Comparison of ENCODE assay signal across 25 cellular contexts in the genomic region with DNA sequence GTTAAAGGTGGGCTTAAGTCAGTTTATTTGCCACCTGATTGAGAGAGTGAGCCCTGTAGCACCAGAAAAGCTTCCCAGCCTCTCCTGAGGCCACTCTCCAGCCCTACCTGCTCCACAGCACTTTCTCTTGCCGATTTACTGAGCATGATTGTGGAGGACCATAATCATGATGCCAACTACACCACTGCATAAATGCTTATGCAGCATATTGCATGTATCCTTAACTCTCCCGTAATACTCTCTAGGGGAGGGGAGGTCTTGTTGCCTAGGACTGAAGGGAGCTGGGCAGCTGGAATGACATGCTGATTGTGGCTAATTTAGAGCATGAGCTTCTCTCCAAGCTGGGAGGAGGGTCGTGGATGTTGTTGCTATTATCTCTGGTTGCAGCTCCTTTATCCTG. TPM values are rescaled to one million over a fixed set of nuclear protein-coding genes. Genes with fewer than 3 reads are reported as not detected.
DNase-seq lines count a peak whose midpoint lies in the region; ATAC-seq, FAIRE-seq and TF ChIP-seq lines count a peak whose summit lies in the region.
"Had no signal": no experiment of that assay in that cellular context is flagged by ENCODE, and none has a peak within 500 bp of the region (broad histone marks: within the 10 kb centered on the region; RNA-seq: fewer than 3 reads in every experiment).

No MANE protein-coding gene starts in this region.

- H2AK9ac ChIP-seq in IMR-90 (replicated peaks; ENCODE audit: low read depth, low read length, poor library complexity), result no peak overlapping the region

- WGBS in A549 (ENCODE audit: missing lambda C conversion rate), result 60% methylated on average over 3 of the region's 3 CpGs
- no CpG with 5 or more reads among the region's 3 CpGs for WGBS in IMR-90 (ENCODE audit: extremely low coverage in 2 of 2, insufficient read length in 1 of 2), 2 experiments
- 8% methylated on average over 3 of the region's 3 CpGs for WGBS in K562 (ENCODE audit: insufficient coverage, low coverage, missing lambda C conversion rate)

- no peak overlapping the region for H3K18ac ChIP-seq in IMR-90 (ENCODE audit: low read depth, low read length)

- TF ChIP-seq POLR2A in A549 (IDR thresholded peaks at IDR 0.05; ENCODE audit: low read length) (no peak), IMR-90 (IDR thresholded peaks at IDR 0.05; ENCODE audit: low read depth, low read length) (no peak), K562 (conservative IDR thresholded peaks at IDR 0.05) (no peak)

- H3K79me1 ChIP-seq in IMR-90 (ENCODE audit: low read depth in 1 of 2, low read length in 2 of 2), result no peaks in the 10 kb centered on the region

- DNase-seq in A549 (ENCODE audit: low read depth in 1 of 2, low spot score in 1 of 2) (no peak), IMR-90 (no peak), K562 (ENCODE audit: extremely low read depth in 1 of 4, low spot score in 3 of 4) (no peak), DMS53 (lab: John Stamatoyannopoulos, UW) (no peak)
- DNase-seq in stimulated activated effector memory CD8-positive, alpha-beta T cell treated with anti-CD3 and anti-CD28 coated beads, Interleukin-12 subunit alpha, Interleukin-12 subunit beta, amount 100 ng/mL, for 72 hours (ENCODE audit: low spot score in 2 of 2), result no peak
- DNase-seq: 8988T; AML-193; Caco-2; Calu3; CD4-positive, alpha-beta T cell; CD8-positive, alpha-beta T cell; DMS79; DND-41; EL; GDM1 had no signal

- ATAC-seq in A549 (no peak), IMR-90 (ENCODE audit: low read depth) (no peak), K562 (no peak), HG02870 (IDR thresholded peaks at IDR 0.05; ENCODE audit: unreplicated experiment) (no peak), HG03439 (IDR thresholded peaks at IDR 0.05; ENCODE audit: unreplicated experiment) (no peak)
- ATAC-seq in stimulated activated effector memory CD8-positive, alpha-beta T cell treated with anti-CD3 and anti-CD28 coated beads, Interleukin-12 subunit alpha, Interleukin-12 subunit beta, amount 100 ng/mL, for 72 hours, result no peak
- ATAC-seq: CD8-positive, alpha-beta T cell; GM12878 had no signal

- H3K79me2 ChIP-seq in K562 (ENCODE audit: control insufficient read depth, insufficient read depth, low read length), result no peaks in the 10 kb centered on the region

- H3K4me3 ChIP-seq in A549, result no peak overlapping the region
- H3K4me3 ChIP-seq in IMR-90 (ENCODE audit: insufficient read depth, low read depth, low read length), result no peak overlapping the region
- H3K4me3 ChIP-seq in K562, result no peak overlapping the region
- H3K4me3 ChIP-seq: BLaER1 treated with 17β-estradiol and CSF1 and Interleukin-3, amounts not matched to agents 10 nM and 100 nM; GM12878 had no signal

- no peak overlapping the region for H2BK120ac ChIP-seq in IMR-90 (ENCODE audit: low read depth, low read length)

- H4K20me1 ChIP-seq in IMR-90 (ENCODE audit: insufficient read depth, low read length) (no peaks in the 10 kb centered on the region), K562 (replicated peaks; ENCODE audit: control insufficient read depth, insufficient read depth, low read length) (no peaks in the 10 kb centered on the region)
- H4K20me1 ChIP-seq: BLaER1 treated with 17β-estradiol and CSF1 and Interleukin-3, amounts not matched to agents 10 nM and 100 nM had no signal

- no peak for TF ChIP-seq EP300 in A549 (IDR thresholded peaks at IDR 0.05)
- no peak for TF ChIP-seq EP300 in K562 (IDR thresholded peaks at IDR 0.05; ENCODE audit: low read length)

- no peak overlapping the region for H4K91ac ChIP-seq in IMR-90 (ENCODE audit: insufficient read depth, low read depth, low read length)

- BruUV-seq in IMR-90 (replicated peaks; lab: Mats Ljungman, UMichigan), result no TSS peak
- BruUV-seq in K562 (replicated peaks; lab: Mats Ljungman, UMichigan), result no TSS peak

- H3K4me1 Mint-ChIP-seq in stimulated activated effector memory CD8-positive, alpha-beta T cell treated with anti-CD3 and anti-CD28 coated beads, Interleukin-12 subunit alpha, Interleukin-12 subunit beta, amount 100 ng/mL, for 72 hours, result no peaks in the 10 kb centered on the region
- H3K4me1 Mint-ChIP-seq: B cell had no signal

- H3K36me3 ChIP-seq in IMR-90 (ENCODE audit: control insufficient read depth, insufficient read depth, low read length), result no peaks in the 10 kb centered on the region
- no peaks in the 10 kb centered on the region for H3K36me3 ChIP-seq in K562 (ENCODE audit: control insufficient read depth, insufficient read depth, low read length)

- no peaks in the 10 kb centered on the region for H3K9me3 Mint-ChIP-seq in stimulated activated effector memory CD8-positive, alpha-beta T cell treated with anti-CD3 and anti-CD28 coated beads, Interleukin-12 subunit alpha, Interleukin-12 subunit beta, amount 100 ng/mL, for 72 hours
- H3K9me3 Mint-ChIP-seq: CD4-positive, alpha-beta T cell; CD8-positive, alpha-beta T cell had no signal

- H3K23ac ChIP-seq in IMR-90 (ENCODE audit: low read depth, low read length), result no peak overlapping the region

- no peak overlapping the region for H2BK20ac ChIP-seq in IMR-90 (ENCODE audit: low read depth, low read length)

- no peaks in the 10 kb centered on the region for H3K9me1 ChIP-seq in IMR-90 (ENCODE audit: insufficient read depth, low read length)
- H3K9me1 ChIP-seq in K562 (ENCODE audit: control insufficient read depth, insufficient read depth, low read length), result no peaks in the 10 kb centered on the region

- H3K56ac ChIP-seq in IMR-90 (ENCODE audit: extremely low read depth, insufficient read depth, low read length), result no peak overlapping the region

- TF ChIP-seq RAD21 in A549 (conservative IDR thresholded peaks at IDR 0.05 in 1 of 2, IDR thresholded peaks at IDR 0.05 in 1 of 2) (no peak), IMR-90 (IDR thresholded peaks at IDR 0.05; ENCODE audit: low read length) (no peak), K562 (CRISPR knock-in tag; conservative IDR thresholded peaks at IDR 0.05 in 1 of 2, IDR thresholded peaks at IDR 0.05 in 1 of 2) (no peak)

- no peak overlapping the region for H2BK15ac ChIP-seq in IMR-90 (ENCODE audit: low read depth, low read length)

- H3K27ac ChIP-seq in A549, result no peak overlapping the region
- H3K27ac ChIP-seq in IMR-90 (ENCODE audit: insufficient read depth, low read length), result no peak overlapping the region
- no peak overlapping the region for H3K27ac ChIP-seq in K562 (ENCODE audit: extremely low read depth, low read depth, low read length)
- H3K27ac ChIP-seq: BLaER1 treated with 17β-estradiol and CSF1 and Interleukin-3, amounts not matched to agents 10 nM and 100 nM; C4-2B had no signal

- POLR2A ChIA-PET in A549 (lab: Yijun Ruan, JAX) (no interaction called here), IMR-90 (lab: Charles Lee; ENCODE audit: unreplicated experiment) (no interaction called here), K562 (lab: Yijun Ruan, JAX) (no interaction called here)

- FAIRE-seq in A549 (lab: Jason Lieb, UNC) (no peak), K562 (lab: Jason Lieb, UNC) (peak; percentile 61)
- FAIRE-seq: A204.1, D721Med, GM12878, GM12892, GM18507 had no signal

- H3K27ac Mint-ChIP-seq in stimulated activated effector memory CD8-positive, alpha-beta T cell treated with anti-CD3 and anti-CD28 coated beads, Interleukin-12 subunit alpha, Interleukin-12 subunit beta, amount 100 ng/mL, for 72 hours, result peak overlapping the region; percentile 26
- H3K27ac Mint-ChIP-seq: B cell; CD4-positive, alpha-beta T cell; CD8-positive, alpha-beta T cell had no signal

- TF ChIP-seq CTCF in A549 (IDR thresholded peaks at IDR 0.05), result no peak
- no peak for TF ChIP-seq CTCF in IMR-90 (conservative IDR thresholded peaks at IDR 0.05; ENCODE audit: low read depth, low read length)
- TF ChIP-seq CTCF in K562 (IDR thresholded peaks at IDR 0.05 in 2 of 3, conservative IDR thresholded peaks at IDR 0.05 in 1 of 3; ENCODE audit: insufficient read depth in 2 of 3, low read depth in 1 of 3, low read length in 3 of 3), result no peak

- intact Hi-C loops in IMR-90 (cut with micrococcal nuclease) (no loop called here), K562 (cut with micrococcal nuclease) (no loop called here)

- H2BK5ac ChIP-seq in IMR-90 (ENCODE audit: low read depth, low read length, poor library complexity, severe bottlenecking), result no peak overlapping the region

- H4K8ac ChIP-seq in IMR-90 (ENCODE audit: low read depth in 2 of 2, low read length in 2 of 2), result no peak overlapping the region

- H3K4me2 ChIP-seq in A549, result no peak overlapping the region
- H3K4me2 ChIP-seq in IMR-90 (ENCODE audit: low read depth, low read length), result no peak overlapping the region
- no peak overlapping the region for H3K4me2 ChIP-seq in K562 (ENCODE audit: insufficient read depth, low read length)
- H3K4me2 ChIP-seq: BLaER1 treated with 17β-estradiol and CSF1 and Interleukin-3, amounts not matched to agents 10 nM and 100 nM had no signal

- no peak overlapping the region for H3K14ac ChIP-seq in IMR-90 (replicated peaks; ENCODE audit: low read depth, low read length)

- H4K5ac ChIP-seq in IMR-90 (ENCODE audit: low read depth, low read length), result no peak overlapping the region

- H3K9ac ChIP-seq in IMR-90 (ENCODE audit: low read depth, low read length), result no peak overlapping the region
- H3K9ac ChIP-seq in K562 (ENCODE audit: insufficient read depth in 1 of 2, low read depth in 2 of 2, low read length in 2 of 2), result no peak overlapping the region
- H3K9ac ChIP-seq: BLaER1 treated with 17β-estradiol and CSF1 and Interleukin-3, amounts not matched to agents 10 nM and 100 nM had no signal

- H2AFZ ChIP-seq in IMR-90 (replicated peaks; ENCODE audit: low read length, poor library complexity), result no peak overlapping the region
- no peak overlapping the region for H2AFZ ChIP-seq in K562 (ENCODE audit: low read depth, low read length)

- dilution Hi-C loops in IMR-90 (cut with HindIII; ENCODE audit: low sequenced_read_pairs, unreplicated experiment), result no loop called here

- CTCF ChIA-PET in A549 (lab: Yijun Ruan, JAX) (interaction anchor here (1.4 kb wide), 1 partner anchor 16 kb away, joined by 5 read pairs; no protein-coding TSS in a partner anchor), IMR-90 (lab: Yijun Ruan, JAX) (no interaction called here), K562 (lab: Yijun Ruan, JAX; ENCODE audit: low intra/inter-chr PET ratio) (no interaction called here)

- H3K4me3 Mint-ChIP-seq in stimulated activated effector memory CD8-positive, alpha-beta T cell treated with anti-CD3 and anti-CD28 coated beads, Interleukin-12 subunit alpha, Interleukin-12 subunit beta, amount 100 ng/mL, for 72 hours, result no peak overlapping the region
- H3K4me3 Mint-ChIP-seq: B cell; CD4-positive, alpha-beta T cell; CD8-positive, alpha-beta T cell had no signal

- H3K9me3 ChIP-seq in A549 (no peaks in the 10 kb centered on the region), IMR-90 (ENCODE audit: control insufficient read depth, insufficient read depth, low read length) (no peaks in the 10 kb centered on the region), K562 (replicated peaks; ENCODE audit: control insufficient read depth, insufficient read depth, low read depth, low read length) (no peaks in the 10 kb centered on the region)
- H3K9me3 ChIP-seq: BLaER1 treated with 17β-estradiol and CSF1 and Interleukin-3, amounts not matched to agents 10 nM and 100 nM; Caco-2 had no signal

- H2AK5ac ChIP-seq in IMR-90 (ENCODE audit: low read depth, low read length), result no peak overlapping the region

- peaks cover 35% of the 10 kb centered on the region for H3K36me3 Mint-ChIP-seq in stimulated activated effector memory CD8-positive, alpha-beta T cell treated with anti-CD3 and anti-CD28 coated beads, Interleukin-12 subunit alpha, Interleukin-12 subunit beta, amount 100 ng/mL, for 72 hours

- H3K4me1 ChIP-seq in A549, result no peaks in the 10 kb centered on the region
- no peaks in the 10 kb centered on the region for H3K4me1 ChIP-seq in IMR-90 (ENCODE audit: control insufficient read depth, insufficient read depth, low read length)
- no peaks in the 10 kb centered on the region for H3K4me1 ChIP-seq in K562 (replicated peaks in 1 of 2; ENCODE audit: control insufficient read depth in 2 of 2, insufficient read depth in 2 of 2, low read length in 2 of 2)
- H3K4me1 ChIP-seq: BLaER1 treated with 17β-estradiol and CSF1 and Interleukin-3, amounts not matched to agents 10 nM and 100 nM had no signal

- H3K4ac ChIP-seq in IMR-90 (ENCODE audit: low read depth, low read length), result no peak overlapping the region

- no peaks in the 10 kb centered on the region for H3K27me3 ChIP-seq in IMR-90 (ENCODE audit: control insufficient read depth, insufficient read depth, low read length)
- H3K27me3 ChIP-seq in K562 (ENCODE audit: control insufficient read depth in 2 of 2, insufficient read depth in 2 of 2, low read length in 2 of 2), result no peaks in the 10 kb centered on the region
- H3K27me3 ChIP-seq: BLaER1 treated with 17β-estradiol and CSF1 and Interleukin-3, amounts not matched to agents 10 nM and 100 nM had no signal

- in situ Hi-C loops in IMR-90 (cut with MboI; ENCODE audit: low sequenced_read_pairs), result no loop called here
- in situ Hi-C loops in K562 (cut with MboI), result no loop called here

RNA-seq across cellular contexts. Expression of a gene that starts 54.3 kb away (rescaled TPM):
- polyA plus RNA-seq in A549 (2011; rRNA removed) (30.6 and 31.0 TPM in 2 replicates), A549 (2017; fragmentation: RNase III; extraction: RNeasy Plus Mini Kit Qiagen cat#74134 plus additional on column Dnase treatment) (13.3 to 15.6 TPM (median 13.6 TPM) in 3 replicates), IMR-90 (2012; rRNA removed) (3.1 and 3.9 TPM in 2 replicates), K562 (2011; rRNA removed) (4.9 and 10.2 TPM in 2 replicates), K562 (2014; fragmentation: Illumina TruSeq; extraction: Trizol) (12.3 and 14.2 TPM in 2 replicates), K562 (2014; fragmentation: Nextera tagmentation; extraction: Ambion mirVana) (1 to 10 TPM; 1.6 to 4.0 TPM), K562 (2014; rRNA removed) (9.9 and 10.2 TPM in 2 replicates)
- 9.3 and 9.4 TPM in 2 replicates for polyA plus RNA-seq in A549 (2012; cell fraction: cytosol; rRNA removed)
- polyA plus RNA-seq in A549 (2012; cell fraction: nucleus; rRNA removed), result 9.5 and 10.5 TPM in 2 replicates
- polyA minus RNA-seq in A549 (2011; rRNA and poly(A)+ RNA removed), result 18.3 and 18.9 TPM in 2 replicates
- total RNA-seq in IMR-90 (2012; rRNA removed) (7.9 and 9.4 TPM in 2 replicates), K562 (2014; rRNA removed) (11.1 and 17.3 TPM in 2 replicates), K562 (2014; rRNA removed; fragmentation: Illumina TruSeq; extraction: Trizol) (13.6 and 14.1 TPM in 2 replicates), K562 (2015; rRNA removed; fragmentation: Illumina TruSeq; extraction: Trizol) (12.2 and 13.8 TPM in 2 replicates), K562 (2021) (12.3 and 14.7 TPM in 2 replicates)
- polyA plus RNA-seq in IMR-90 (2012; cell fraction: cytosol; rRNA removed), result 1.5 and 2.0 TPM in 2 replicates
- polyA plus RNA-seq in IMR-90 (2012; cell fraction: nucleus; rRNA removed; ENCODE audit: low replicate concordance), result 1.7 and 2.4 TPM in 2 replicates
- 4.3 TPM in 2 replicates for total RNA-seq in K562 (2011; cell fraction: chromatin; rRNA removed; ENCODE audit: low replicate concordance)
- total RNA-seq in K562 (2011; cell fraction: nucleolus; rRNA removed), result 1.6 and 2.2 TPM in 2 replicates
- total RNA-seq in K562 (2011; cell fraction: nucleoplasm; rRNA removed), result 2.6 and 4.7 TPM in 2 replicates
- polyA plus RNA-seq in K562 (2011; cell fraction: cytosol; rRNA removed), result 3.6 and 3.7 TPM in 2 replicates
- 2.3 and 3.5 TPM in 2 replicates for polyA plus RNA-seq in K562 (2011; cell fraction: nucleus; rRNA removed)
- 9.7 and 14.9 TPM in 2 replicates for polyA plus RNA-seq in K562 (2012)
- polyA minus RNA-seq in K562 (2011; rRNA and poly(A)+ RNA removed), result 6.3 and 10.9 TPM in 2 replicates
- 1.7 and 5.5 TPM in 2 replicates for polyA minus RNA-seq in K562 (2011; cell fraction: cytosol; rRNA and poly(A)+ RNA removed)
- polyA minus RNA-seq in K562 (2011; cell fraction: nucleus; rRNA and poly(A)+ RNA removed), result 1.3 and 1.4 TPM in 2 replicates
